ENCODE assay signal across 20 cellular contexts in genomic region chr20:17867119-17867518, GRCh38.
DNase-seq lines count a peak whose midpoint lies in the region; ATAC-seq and TF ChIP-seq lines count a peak whose summit lies in the region.
"Had no signal": no experiment of that assay in that cellular context is flagged by ENCODE, and none has a peak within 500 bp of the region (broad histone marks: within the 10 kb centered on the region; RNA-seq: fewer than 3 reads in every experiment).

No MANE protein-coding gene starts in this region.

- H3K27ac ChIP-seq in left ventricle myocardium inferior (replicated peaks) (peak overlapping the region; percentile 51), mesenchymal stem cell (ENCODE audit: low read length, poor library complexity, severe bottlenecking) (no peak overlapping the region), esophagus squamous epithelium (no peak overlapping the region)
- H3K27ac ChIP-seq: KMS-11, RWPE1 had no signal

- H3K79me1 ChIP-seq in mesenchymal stem cell (replicated peaks; ENCODE audit: low read length, poor library complexity, severe bottlenecking) = no peaks in the 10 kb centered on the region

- H3K9ac ChIP-seq in adipocyte (ENCODE audit: low read length) (no peak overlapping the region), mesenchymal stem cell (ENCODE audit: low read length) (peak overlapping the region; percentile 34)
- H3K9ac ChIP-seq: KMS-11 had no signal

- no peak overlapping the region for H2BK15ac ChIP-seq in mesenchymal stem cell (ENCODE audit: low read depth, poor library complexity, severe bottlenecking)

- no peak overlapping the region for H2AFZ ChIP-seq in mesenchymal stem cell (ENCODE audit: low read depth, low read length)

- H4K91ac ChIP-seq in mesenchymal stem cell (ENCODE audit: low read length) = no peak overlapping the region

- no peak overlapping the region for H4K8ac ChIP-seq in mesenchymal stem cell (ENCODE audit: low read length)

- no peak for TF ChIP-seq POLR2A in esophagus squamous epithelium (IDR thresholded peaks at IDR 0.05)

- no peak for ATAC-seq in HG02884 (IDR thresholded peaks at IDR 0.05; ENCODE audit: unreplicated experiment)
- ATAC-seq: HepG2 had no signal

- H3K18ac ChIP-seq in mesenchymal stem cell (ENCODE audit: low read depth in 1 of 2, low read length in 2 of 2) = no peak overlapping the region

- H3K27me3 ChIP-seq in left ventricle myocardium inferior (ENCODE audit: low read depth) = peaks cover 16% of the 10 kb centered on the region
- peaks cover 5% of the 10 kb centered on the region for H3K27me3 ChIP-seq in adipocyte (replicated peaks; ENCODE audit: control insufficient read depth, insufficient read depth, low read length)
- peaks cover 6 to 20% of the 10 kb centered on the region in 2 experiments for H3K27me3 ChIP-seq in mesenchymal stem cell (ENCODE audit: control insufficient read depth in 1 of 2, insufficient read depth in 1 of 2, low read length in 2 of 2)
- H3K27me3 ChIP-seq in esophagus squamous epithelium = no peaks in the 10 kb centered on the region

- H3K23ac ChIP-seq in mesenchymal stem cell (ENCODE audit: low read length in 2 of 2) = no peak overlapping the region

- no peaks in the 10 kb centered on the region for H3K9me3 ChIP-seq in left ventricle myocardium inferior (replicated peaks)
- H3K9me3 ChIP-seq in adipocyte (ENCODE audit: control insufficient read depth, low read length) = no peaks in the 10 kb centered on the region
- H3K9me3 ChIP-seq in mesenchymal stem cell (ENCODE audit: control insufficient read depth, low read length) = no peaks in the 10 kb centered on the region
- H3K9me3 ChIP-seq in esophagus squamous epithelium = no peaks in the 10 kb centered on the region

- H2AK5ac ChIP-seq in mesenchymal stem cell (ENCODE audit: low read length, severe bottlenecking) = no peak overlapping the region

- no peak for TF ChIP-seq CTCF in left ventricle myocardium inferior (IDR thresholded peaks at IDR 0.05; ENCODE audit: borderline replicate concordance)
- no peak for TF ChIP-seq CTCF in esophagus squamous epithelium (IDR thresholded peaks at IDR 0.05)

- peaks cover 34% of the 10 kb centered on the region for H3K4me1 ChIP-seq in left ventricle myocardium inferior
- H3K4me1 ChIP-seq in adipocyte (ENCODE audit: control insufficient read depth, insufficient read depth, low read length) = peaks cover 15% of the 10 kb centered on the region
- peaks cover 5% of the 10 kb centered on the region for H3K4me1 ChIP-seq in mesenchymal stem cell (ENCODE audit: control insufficient read depth, insufficient read depth, low read depth, low read length)
- H3K4me1 ChIP-seq in esophagus squamous epithelium = peaks cover 0 to 13% (median 0%) of the 10 kb centered on the region in 3 donors

- no peak overlapping the region for H3K4ac ChIP-seq in mesenchymal stem cell (ENCODE audit: low read depth in 1 of 2, low read length in 2 of 2)

- no peaks in the 10 kb centered on the region for H3K36me3 ChIP-seq in left ventricle myocardium inferior
- no peaks in the 10 kb centered on the region for H3K36me3 ChIP-seq in adipocyte (ENCODE audit: control insufficient read depth, insufficient read depth, low read length, severe bottlenecking)
- H3K36me3 ChIP-seq in mesenchymal stem cell (ENCODE audit: control insufficient read depth in 1 of 2, insufficient read depth in 2 of 2, low read depth in 1 of 2, low read length in 2 of 2) = no peaks in the 10 kb centered on the region
- H3K36me3 ChIP-seq in esophagus squamous epithelium = no peaks in the 10 kb centered on the region

- H3K4me3 ChIP-seq in left ventricle myocardium inferior (no peak overlapping the region), adipocyte (ENCODE audit: low read length) (peak overlapping the region; percentile 21), mesenchymal stem cell (ENCODE audit: insufficient read depth in 1 of 2, low read depth in 1 of 2, low read length in 2 of 2) (peak overlapping the region in 1 of 2 experiments; percentile 8), esophagus squamous epithelium (no peak overlapping the region)

- no peak overlapping the region for H3K14ac ChIP-seq in mesenchymal stem cell (ENCODE audit: low read length in 2 of 2)

- WGBS in mesenchymal stem cell = 55% methylated on average over 2 of the region's 6 CpGs
- 50 to 63% methylated on average over 6 of the region's 6 CpGs for WGBS in esophagus squamous epithelium, 2 donors

- H2BK5ac ChIP-seq in mesenchymal stem cell (ENCODE audit: low read depth, low read length, poor library complexity, severe bottlenecking) = no peak overlapping the region

- intact Hi-C loops in left ventricle myocardium inferior (cut with micrococcal nuclease) (no loop called here), cardiac septum (cut with DNase I) (no loop called here), esophagus squamous epithelium (cut with DNase I) (no loop called here)

- DNase-seq in left ventricle myocardium inferior = no peak
- no peak for DNase-seq in cardiac septum (ENCODE audit: low spot score)
- no peak for DNase-seq in adipocyte (ENCODE audit: low read depth)
- DNase-seq in mesenchymal stem cell = no peak
- no peak for DNase-seq in foreskin melanocyte
- no peak for DNase-seq in esophagus squamous epithelium (lab: John Stamatoyannopoulos, UW)
- DNase-seq: CD4-positive, alpha-beta memory T cell; DND-41; GDM1; H7; NCI-H1092; NCI-H187 treated with DMSO at 0.1 percent for 48 hours; NCI-H226; NCI-H526; NK-92 treated with Interleukin-12 subunit alpha and Interleukin-12 subunit beta, amount 100 ng/mL, for 24 hours; OCI-M1 had no signal

- H3K4me2 ChIP-seq in mesenchymal stem cell (ENCODE audit: low read length, poor library complexity, severe bottlenecking) = no peak overlapping the region
- H3K4me2 ChIP-seq: KMS-11 had no signal

- no peak overlapping the region for H2BK12ac ChIP-seq in mesenchymal stem cell (ENCODE audit: low read length in 2 of 2)

- no peak overlapping the region for H2BK120ac ChIP-seq in mesenchymal stem cell (ENCODE audit: low read depth, low read length)
